17 cellular contexts compared by ENCODE assay signal in the genomic region with DNA sequence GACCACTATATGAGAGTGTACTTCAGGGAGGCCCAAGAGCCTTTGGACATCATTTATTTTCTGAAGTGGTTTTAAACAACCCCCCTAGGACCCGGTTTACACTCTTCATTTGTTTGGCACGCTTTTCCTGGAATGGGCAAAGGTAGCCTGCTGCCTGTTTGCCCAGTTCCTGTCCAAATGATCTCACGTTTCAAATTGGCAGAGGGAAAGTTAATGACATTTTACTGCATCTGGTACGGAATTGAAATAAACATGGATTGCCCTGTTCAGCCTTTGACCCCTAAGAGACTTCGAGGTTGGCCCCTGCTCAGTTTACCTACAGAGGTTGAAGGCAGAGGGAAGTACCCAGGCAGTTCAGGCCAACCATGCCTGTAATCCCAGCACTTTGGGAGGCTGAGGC. TPM values are rescaled to one million over a fixed set of nuclear protein-coding genes. Genes with fewer than 3 reads are reported as not detected.
DNase-seq lines count a peak whose midpoint lies in the region; ATAC-seq and TF ChIP-seq lines count a peak whose summit lies in the region.
"Had no signal": no experiment of that assay in that cellular context is flagged by ENCODE, and none has a peak within 500 bp of the region (broad histone marks: within the 10 kb centered on the region; RNA-seq: fewer than 3 reads in every experiment).

No MANE protein-coding gene starts in this region.

- no peak for TF ChIP-seq EP300 in ovary (IDR thresholded peaks at IDR 0.05)

- WGBS in right lobe of liver (ENCODE audit: insufficient coverage, low coverage, low lambda C conversion rate, missing lambda C conversion rate) = 19% methylated on average over 5 of the region's 5 CpGs
- 46 to 69% (median 50%) methylated on average over 5 of the region's 5 CpGs for WGBS in ovary, 3 donors

- H3K9me3 ChIP-seq in right lobe of liver = no peaks in the 10 kb centered on the region
- H3K9me3 ChIP-seq in ovary = no peaks in the 10 kb centered on the region
- H3K9me3 ChIP-seq: gastroesophageal sphincter had no signal

- H3K4me1 ChIP-seq in right lobe of liver = peaks cover 0 to 14% (median 6%) of the 10 kb centered on the region in 4 donors
- H3K4me1 ChIP-seq in ovary (ENCODE audit: insufficient read depth) = no peaks in the 10 kb centered on the region

- TF ChIP-seq CTCF in right lobe of liver (IDR thresholded peaks at IDR 0.05) (no peak), ovary (IDR thresholded peaks at IDR 0.05) (no peak)

- peaks cover 29% of the 10 kb centered on the region for H3K27me3 Mint-ChIP-seq in activated CD4-positive, alpha-beta T cell treated with anti-CD3 and anti-CD28 coated beads, Interleukin-2, amount 10 ng/mL, durations not matched to agents 24 days and 14 days

- no peak overlapping the region for H3K4me3 Mint-ChIP-seq in activated CD4-positive, alpha-beta T cell treated with anti-CD3 and anti-CD28 coated beads, Interleukin-2, amount 10 ng/mL, durations not matched to agents 24 days and 14 days
- H3K4me3 Mint-ChIP-seq: IgD-negative memory B cell had no signal

- intact Hi-C loops in right lobe of liver (cut with DNase I) = no loop called here
- intact Hi-C loops in ovary (cut with DNase I) = no loop called here
- intact Hi-C loops in activated CD4-positive, alpha-beta T cell treated with anti-CD3 and anti-CD28 coated beads, Interleukin-2, amount 10 ng/mL, durations not matched to agents 24 days and 14 days (cut with micrococcal nuclease) = no loop called here

- H3K27ac Mint-ChIP-seq in activated CD4-positive, alpha-beta T cell treated with anti-CD3 and anti-CD28 coated beads, Interleukin-2, amount 10 ng/mL, durations not matched to agents 24 days and 14 days = no peak overlapping the region
- H3K27ac Mint-ChIP-seq: IgD-negative memory B cell had no signal

- H3K27me3 ChIP-seq in right lobe of liver (no peaks in the 10 kb centered on the region), ovary (no peaks in the 10 kb centered on the region)

- H3K9me3 Mint-ChIP-seq in activated CD4-positive, alpha-beta T cell treated with anti-CD3 and anti-CD28 coated beads, Interleukin-2, amount 10 ng/mL, durations not matched to agents 24 days and 14 days = no peaks in the 10 kb centered on the region
- H3K9me3 Mint-ChIP-seq: IgD-negative memory B cell had no signal

- H3K4me3 ChIP-seq in right lobe of liver (no peak overlapping the region), ovary (no peak overlapping the region)
- H3K4me3 ChIP-seq: gastroesophageal sphincter, PC-9 had no signal

- ATAC-seq in right lobe of liver = peak; percentile 86 to 92 (median 92)
- ATAC-seq: gastroesophageal sphincter had no signal

- H3K27ac ChIP-seq in right lobe of liver (peak overlapping the region; percentile 15 to 86 (median 83)), ovary (no peak overlapping the region)
- H3K27ac ChIP-seq: brain microvascular endothelial cell, gastroesophageal sphincter, PC-9 had no signal

- H3K36me3 ChIP-seq in right lobe of liver = no peaks in the 10 kb centered on the region
- no peaks in the 10 kb centered on the region for H3K36me3 ChIP-seq in ovary
- H3K36me3 ChIP-seq: brain microvascular endothelial cell, gastroesophageal sphincter had no signal

- no peaks in the 10 kb centered on the region for H3K36me3 Mint-ChIP-seq in activated CD4-positive, alpha-beta T cell treated with anti-CD3 and anti-CD28 coated beads, Interleukin-2, amount 10 ng/mL, durations not matched to agents 24 days and 14 days (ENCODE audit: low read depth)

- peaks cover 2% of the 10 kb centered on the region for H3K4me1 Mint-ChIP-seq in activated CD4-positive, alpha-beta T cell treated with anti-CD3 and anti-CD28 coated beads, Interleukin-2, amount 10 ng/mL, durations not matched to agents 24 days and 14 days

- TF ChIP-seq POLR2A in right lobe of liver (IDR thresholded peaks at IDR 0.05) = no peak
- no peak for TF ChIP-seq POLR2A in ovary (IDR thresholded peaks at IDR 0.05)

- DNase-seq in COLO668 (lab: John Stamatoyannopoulos, UW; ENCODE audit: unreplicated experiment) = peak; percentile 59
- DNase-seq in NCI-H1092 (lab: John Stamatoyannopoulos, UW) = peak; percentile 85
- peak; percentile 23 for DNase-seq in SHP77 treated with DMSO at 0.1 percent for 48 hours (lab: John Stamatoyannopoulos, UW)
- peak; percentile 40 to 81 (median 80) for DNase-seq in right lobe of liver
- no peak for DNase-seq in ovary
- DNase-seq in foreskin melanocyte = no peak
- DNase-seq in activated CD4-positive, alpha-beta T cell treated with anti-CD3 and anti-CD28 coated beads, Interleukin-2, amount 10 ng/mL, durations not matched to agents 24 days and 14 days = no peak
- DNase-seq in HuH-7 (ENCODE audit: low spot score) = no peak
- DNase-seq: brain microvascular endothelial cell; DND-41; midbrain; NCI-H1417 treated with DMSO at 0.1 percent for 48 hours; PC-9; stimulated activated CD4-positive, alpha-beta T cell treated with anti-CD3 and anti-CD28 coated beads, Interleukin-12 subunit alpha, Interleukin-12 subunit beta, amount 100 ng/mL, for 4 hours had no signal

RNA-seq across cellular contexts. Expression of a gene that starts 5.8 kb away (rescaled TPM):
- total RNA-seq in right lobe of liver (under 1 TPM in 1 of 6 experiments, not detected in 5; 0.25 TPM), ovary (under 1 TPM in 1 of 7 donors, not detected in 6; 0.69 TPM)
- polyA plus RNA-seq in ovary = not detected
- total RNA-seq in activated CD4-positive, alpha-beta T cell treated with anti-CD3 and anti-CD28 coated beads, Interleukin-2, amount 10 ng/mL, durations not matched to agents 24 days and 14 days = not detected in 2 replicates
- total RNA-seq: osteocyte, PC-9 had no signal

Comparison
In these comparisons a context has a peak if more than half of its experiments do, and no peak if none do; other contexts are left out.
1. DNase-seq: peak in COLO668 (single experiment), NCI-H1092 (single experiment), SHP77 treated with DMSO at 0.1 percent for 48 hours (single experiment) and right lobe of liver (3 of 3); none in ovary (0 of 5), foreskin melanocyte (single experiment), activated CD4-positive, alpha-beta T cell treated with anti-CD3 and anti-CD28 coated beads, Interleukin-2, amount 10 ng/mL, durations not matched to agents 24 days and 14 days (single experiment) and HuH-7 (single experiment).
2. H3K27ac ChIP-seq: peak in right lobe of liver (3 of 3); none in ovary (0 of 2).